Comparison of ENCODE assay signal across 17 cellular contexts in the genomic region with DNA sequence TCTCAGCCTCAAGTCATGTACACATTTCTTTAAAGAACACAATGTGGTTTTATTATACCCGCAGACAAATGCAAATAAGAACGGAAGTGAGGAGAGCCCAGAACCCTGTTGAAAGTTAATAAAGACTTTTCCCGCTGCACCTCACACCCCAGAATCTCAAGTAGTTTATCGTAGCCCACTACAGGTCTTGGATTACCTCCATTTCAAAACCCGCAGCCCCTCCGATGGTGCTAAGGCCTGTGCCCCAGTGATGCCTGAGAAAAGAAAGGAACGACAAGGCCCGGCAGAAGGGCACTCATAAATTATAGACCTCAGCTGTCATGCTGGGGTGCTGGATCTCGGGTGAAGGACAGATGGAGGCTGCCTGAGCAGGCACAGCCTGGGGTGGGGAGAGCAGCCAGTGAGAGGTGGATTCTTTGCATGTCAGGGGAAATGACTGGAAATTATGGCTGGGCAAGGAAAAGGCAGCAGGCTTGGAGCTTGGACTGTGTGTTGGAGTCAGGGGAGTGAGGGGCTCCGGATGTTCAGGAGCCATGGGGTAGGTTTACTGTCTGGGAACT.
DNase-seq lines count a peak whose midpoint lies in the region; TF ChIP-seq lines count a peak whose summit lies in the region.
"Had no signal": no experiment of that assay in that cellular context is flagged by ENCODE, and none has a peak within 500 bp of the region (broad histone marks: within the 10 kb centered on the region; RNA-seq: fewer than 3 reads in every experiment).

No MANE protein-coding gene starts in this region.

- in situ Hi-C loops in G401 (cut with HindIII; ENCODE audit: low sequenced_read_pairs) = no loop called here

- no peaks in the 10 kb centered on the region for H3F3A ChIP-seq in neural cell (ENCODE audit: insufficient read depth, low read length, poor library complexity, severe bottlenecking)

- H3K36me3 ChIP-seq in neural cell (ENCODE audit: insufficient read depth, low read length) = no peaks in the 10 kb centered on the region
- H3K36me3 ChIP-seq: SJCRH30 had no signal

- H3K79me2 ChIP-seq in neural cell (replicated peaks; ENCODE audit: insufficient read depth, low read length) = no peaks in the 10 kb centered on the region

- no peaks in the 10 kb centered on the region for H3K9me2 ChIP-seq in neural cell (ENCODE audit: insufficient read depth, low read length)

- no peak overlapping the region for H3K4me3 ChIP-seq in neural cell (ENCODE audit: low read length)
- H3K4me3 ChIP-seq: GM12878, SJCRH30 had no signal

- no peak overlapping the region for H2AFZ ChIP-seq in neural cell (ENCODE audit: low read depth, low read length)

- DNase-seq in G401 (ENCODE audit: low spot score) (peak; percentile 80), NCI-H1694 treated with DMSO at 0.1 percent for 48 hours (lab: John Stamatoyannopoulos, UW) (peak; percentile 47), cerebellar cortex (ENCODE audit: low spot score) (peak; percentile 75), AML-193 (lab: John Stamatoyannopoulos, UW) (no peak), NCI-H1436 (lab: John Stamatoyannopoulos, UW) (no peak), dermis blood vessel endothelial cell (no peak)
- DNase-seq: ACHN, Calu3, DND-41, GDM1, NCI-H1105, NCI-H2081, NCI-H526, RPMI8226, SJCRH30 had no signal

- H3K27ac ChIP-seq in neural cell (ENCODE audit: low read length) = peak overlapping the region; percentile 77
- H3K27ac ChIP-seq: SJCRH30 had no signal

- no peak for TF ChIP-seq RAD21 in neural cell (conservative IDR thresholded peaks at IDR 0.05)

- H3K9me3 ChIP-seq in neural cell (ENCODE audit: low read length) = no peaks in the 10 kb centered on the region
- H3K9me3 ChIP-seq: SJCRH30 had no signal

- H4K20me1 ChIP-seq in neural cell (ENCODE audit: insufficient read depth) = no peaks in the 10 kb centered on the region

- H3K4me2 ChIP-seq in neural cell (ENCODE audit: low read length) = no peak overlapping the region

- TF ChIP-seq CTCF in neural cell (IDR thresholded peaks at IDR 0.05; ENCODE audit: poor library complexity, severe bottlenecking) = no peak

- TF ChIP-seq EP300 in neural cell (conservative IDR thresholded peaks at IDR 0.05; ENCODE audit: poor library complexity, severe bottlenecking) = no peak

- no peaks in the 10 kb centered on the region for H3K27me3 ChIP-seq in neural cell (ENCODE audit: insufficient read depth, low read depth, low read length)
- H3K27me3 ChIP-seq: SJCRH30 had no signal

- no peak overlapping the region for H3K9ac ChIP-seq in neural cell (ENCODE audit: low read length)

TF ChIP-seq in neural cell, 6 proteins besides CTCF, POLR2A, EP300 and RAD21:
- no peak for TF ChIP-seq POLR2AphosphoS5 (IDR thresholded peaks at IDR 0.05)
- TF ChIP-seq, protein P1, sequence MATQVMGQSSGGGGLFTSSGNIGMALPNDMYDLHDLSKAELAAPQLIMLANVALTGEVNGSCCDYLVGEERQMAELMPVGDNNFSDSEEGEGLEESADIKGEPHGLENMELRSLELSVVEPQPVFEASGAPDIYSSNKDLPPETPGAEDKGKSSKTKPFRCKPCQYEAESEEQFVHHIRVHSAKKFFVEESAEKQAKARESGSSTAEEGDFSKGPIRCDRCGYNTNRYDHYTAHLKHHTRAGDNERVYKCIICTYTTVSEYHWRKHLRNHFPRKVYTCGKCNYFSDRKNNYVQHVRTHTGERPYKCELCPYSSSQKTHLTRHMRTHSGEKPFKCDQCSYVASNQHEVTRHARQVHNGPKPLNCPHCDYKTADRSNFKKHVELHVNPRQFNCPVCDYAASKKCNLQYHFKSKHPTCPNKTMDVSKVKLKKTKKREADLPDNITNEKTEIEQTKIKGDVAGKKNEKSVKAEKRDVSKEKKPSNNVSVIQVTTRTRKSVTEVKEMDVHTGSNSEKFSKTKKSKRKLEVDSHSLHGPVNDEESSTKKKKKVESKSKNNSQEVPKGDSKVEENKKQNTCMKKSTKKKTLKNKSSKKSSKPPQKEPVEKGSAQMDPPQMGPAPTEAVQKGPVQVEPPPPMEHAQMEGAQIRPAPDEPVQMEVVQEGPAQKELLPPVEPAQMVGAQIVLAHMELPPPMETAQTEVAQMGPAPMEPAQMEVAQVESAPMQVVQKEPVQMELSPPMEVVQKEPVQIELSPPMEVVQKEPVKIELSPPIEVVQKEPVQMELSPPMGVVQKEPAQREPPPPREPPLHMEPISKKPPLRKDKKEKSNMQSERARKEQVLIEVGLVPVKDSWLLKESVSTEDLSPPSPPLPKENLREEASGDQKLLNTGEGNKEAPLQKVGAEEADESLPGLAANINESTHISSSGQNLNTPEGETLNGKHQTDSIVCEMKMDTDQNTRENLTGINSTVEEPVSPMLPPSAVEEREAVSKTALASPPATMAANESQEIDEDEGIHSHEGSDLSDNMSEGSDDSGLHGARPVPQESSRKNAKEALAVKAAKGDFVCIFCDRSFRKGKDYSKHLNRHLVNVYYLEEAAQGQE (IDR thresholded peaks at IDR 0.05; ENCODE audit: borderline replicate concordance) = no peak
- no peak for TF ChIP-seq SMC3 (conservative IDR thresholded peaks at IDR 0.05; ENCODE audit: poor library complexity)
- TF ChIP-seq TAF1 (IDR thresholded peaks at IDR 0.05; ENCODE audit: low read depth) = no peak
- TF ChIP-seq MXI1 (conservative IDR thresholded peaks at IDR 0.05; ENCODE audit: poor library complexity, severe bottlenecking) = no peak
- no peak for TF ChIP-seq EZH2 (IDR thresholded peaks at IDR 0.05; ENCODE audit: borderline replicate concordance, insufficient read depth, low read length, poor library complexity, severe bottlenecking)

Comparison
In these comparisons a context has a peak if more than half of its experiments do, and no peak if none do; other contexts are left out.
1. DNase-seq: peak in G401 (single experiment), NCI-H1694 treated with DMSO at 0.1 percent for 48 hours (single experiment) and cerebellar cortex (single experiment); none in AML-193 (0 of 2), NCI-H1436 (single experiment) and dermis blood vessel endothelial cell (single experiment).